In the genomic region with DNA sequence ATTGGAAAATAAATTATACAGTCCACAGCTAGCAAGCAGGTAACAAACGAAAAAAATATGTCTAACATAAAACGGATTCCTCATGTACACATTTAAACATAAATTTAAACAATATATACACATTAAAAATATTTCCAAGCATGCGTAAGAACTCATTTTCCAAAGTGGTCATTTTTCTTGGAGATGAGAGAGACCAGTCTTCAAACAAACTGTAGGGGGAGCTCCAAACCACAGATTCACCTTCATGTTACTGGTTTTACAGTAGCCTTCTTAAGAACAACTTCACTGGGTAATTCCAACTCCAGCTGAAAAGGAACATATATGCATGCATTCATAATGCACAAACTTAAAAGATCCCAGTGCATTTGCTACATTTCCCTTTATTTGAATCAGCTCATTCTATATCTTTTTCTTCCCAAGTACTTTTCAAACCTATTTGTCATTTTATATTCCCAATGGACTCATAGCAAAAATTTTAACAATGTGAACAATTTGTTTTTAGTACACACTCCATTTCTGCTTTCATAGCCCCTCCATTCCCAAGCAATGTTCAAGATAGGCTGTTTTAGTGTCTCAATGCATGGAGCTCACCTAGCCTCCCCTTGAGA, we compare ENCODE assay signal across 8 cellular contexts. TPM values are rescaled to one million over a fixed set of nuclear protein-coding genes. Genes with fewer than 3 reads are reported as not detected.
DNase-seq lines count a peak whose midpoint lies in the region; ATAC-seq and TF ChIP-seq lines count a peak whose summit lies in the region.

No MANE protein-coding gene starts in this region.

- intact Hi-C loops in aorta (cut with DNase I) = loop anchor here in 1 of 2 donors (10.0 kb wide), 3 partner anchors 321 to 511 kb away; a partner anchor contains a TSS

- no peak overlapping the region for H2BK15ac ChIP-seq in neuronal stem cell (ENCODE audit: low read length)

- H3K9ac ChIP-seq in SK-N-MC (ENCODE audit: insufficient read length) (no peak overlapping the region), neuronal stem cell (ENCODE audit: low read depth, low read length, poor library complexity) (no peak overlapping the region)

- H2AK5ac ChIP-seq in neuronal stem cell (ENCODE audit: low read depth, low read length) = no peak overlapping the region

- no peak for ATAC-seq in HG03135 (IDR thresholded peaks at IDR 0.05; ENCODE audit: unreplicated experiment)
- ATAC-seq in aorta (ENCODE audit: low FRiP score) = no peak

- H3K14ac ChIP-seq in neuronal stem cell (ENCODE audit: low read length) = no peak overlapping the region

- WGBS in neuronal stem cell (ENCODE audit: extremely low coverage in 2 of 2, insufficient read length in 2 of 2, insufficient replicate concordance in 1 of 2), 2 donors = 100% methylated on average over 2 of the region's 3 CpGs; no CpG with 5 or more reads in 1 of the 2 donors
- 3 to 5% methylated on average over 3 of the region's 3 CpGs for WGBS in aorta, 2 donors

- no peak overlapping the region for H2BK120ac ChIP-seq in neuronal stem cell (ENCODE audit: low read depth, low read length)

- H3K4me1 ChIP-seq in neuronal stem cell (ENCODE audit: control insufficient read depth in 2 of 2, insufficient read depth in 1 of 2, low read depth in 1 of 2, low read length in 2 of 2) (no peaks in the 10 kb centered on the region), aorta (ENCODE audit: control insufficient read depth in 1 of 2, insufficient read depth in 2 of 2, low read length in 2 of 2) (no peaks in the 10 kb centered on the region)

- H3K79me1 ChIP-seq in neuronal stem cell (ENCODE audit: low read depth, low read length) = no peaks in the 10 kb centered on the region

- H4K91ac ChIP-seq in neuronal stem cell (ENCODE audit: low read depth, low read length, poor library complexity) = no peak overlapping the region

- no peak overlapping the region for H2BK12ac ChIP-seq in neuronal stem cell (ENCODE audit: low read length)

- no peaks in the 10 kb centered on the region for H3K9me3 ChIP-seq in SK-N-MC (ENCODE audit: low read depth, low read length)
- H3K9me3 ChIP-seq in neuronal stem cell (replicated peaks in 1 of 2; ENCODE audit: control insufficient read depth in 2 of 2, insufficient read depth in 1 of 2, low read depth in 1 of 2, low read length in 2 of 2) = peaks cover 0 to 2% of the 10 kb centered on the region in 2 donors
- H3K9me3 ChIP-seq in aorta (ENCODE audit: control insufficient read depth, low read length) = no peaks in the 10 kb centered on the region

- H3K27me3 ChIP-seq in neuronal stem cell (ENCODE audit: control insufficient read depth in 3 of 3, insufficient read depth in 3 of 3, low read depth in 1 of 3, low read length in 3 of 3) = peaks cover 0 to 19% (median 3%) of the 10 kb centered on the region in 3 experiments
- no peaks in the 10 kb centered on the region for H3K27me3 ChIP-seq in aorta (ENCODE audit: control insufficient read depth in 1 of 2, insufficient read depth in 2 of 2, low read length in 1 of 2)

- no peak overlapping the region for H3K27ac ChIP-seq in SK-N-MC
- no peak overlapping the region for H3K27ac ChIP-seq in neuronal stem cell (replicated peaks; ENCODE audit: low read length)
- no peak overlapping the region for H3K27ac ChIP-seq in aorta (ENCODE audit: low read depth in 1 of 2, low read length in 2 of 2)

- no peak overlapping the region for H3K4me2 ChIP-seq in neuronal stem cell (ENCODE audit: insufficient read depth, low read length, poor library complexity, severe bottlenecking)

- TF ChIP-seq CTCF in epithelial cell of proximal tubule (conservative IDR thresholded peaks at IDR 0.05; ENCODE audit: low read depth, low read length) = peak; percentile 93

- H3K4ac ChIP-seq in neuronal stem cell (ENCODE audit: low read length) = no peak overlapping the region

- H2AFZ ChIP-seq in neuronal stem cell (ENCODE audit: low read length) = no peak overlapping the region

- no peak overlapping the region for H3K18ac ChIP-seq in neuronal stem cell (ENCODE audit: low read length)

- H3K23ac ChIP-seq in neuronal stem cell (ENCODE audit: low read depth, low read length, poor library complexity) = no peak overlapping the region

- H3K4me3 ChIP-seq in SK-N-MC (no peak overlapping the region), epithelial cell of proximal tubule (ENCODE audit: low read depth, low read length) (no peak overlapping the region), neuronal stem cell (ENCODE audit: low read length in 2 of 2) (no peak overlapping the region), aorta (ENCODE audit: low read length in 2 of 2) (no peak overlapping the region)

- H3K36me3 ChIP-seq in SK-N-MC (ENCODE audit: insufficient read depth, low read length) (no peaks in the 10 kb centered on the region), neuronal stem cell (replicated peaks in 1 of 2; ENCODE audit: control insufficient read depth in 2 of 2, insufficient read depth in 2 of 2, low read length in 2 of 2) (no peaks in the 10 kb centered on the region), aorta (ENCODE audit: control insufficient read depth in 1 of 2, insufficient read depth in 2 of 2, low read length in 1 of 2) (no peaks in the 10 kb centered on the region)

- peak; percentile 79 for DNase-seq in A172 (ENCODE audit: low spot score)
- DNase-seq in GDM1 (lab: John Stamatoyannopoulos, UW) = peak; percentile 47
- peak; percentile 42 for DNase-seq in NCI-H1417 treated with DMSO at 0.1 percent for 48 hours (lab: John Stamatoyannopoulos, UW)
- peak; percentile 87 for DNase-seq in SK-N-MC (ENCODE audit: low read depth, low spot score)
- DNase-seq in epithelial cell of proximal tubule (ENCODE audit: low read depth) = no peak
- DNase-seq in neuronal stem cell (ENCODE audit: low spot score) = peak; percentile 47
- DNase-seq in aorta = no peak

- no peak overlapping the region for H4K8ac ChIP-seq in neuronal stem cell (ENCODE audit: low read depth, low read length)

- no peak overlapping the region for H2BK5ac ChIP-seq in neuronal stem cell (ENCODE audit: low read length)

RNA-seq across cellular contexts. Expression of a gene that starts 4.7 kb away (rescaled TPM):
- total RNA-seq in A172 (2014; rRNA removed; shearing (Covaris generic)) = 8.0 and 9.4 TPM in 2 replicates
- total RNA-seq in epithelial cell of proximal tubule (34.9 and 37.5 TPM in 2 replicates), aorta (10 to 100 TPM; 32.4 to 33.2 TPM)
- polyA plus RNA-seq in neuronal stem cell (2013, experiment 1 of 2) = 53.2 TPM
- 52.9 TPM for polyA plus RNA-seq in neuronal stem cell (2013, experiment 2 of 2)
- polyA plus RNA-seq in aorta = 10 to 100 TPM; 32.3 to 43.5 TPM

RNA-seq across cellular contexts. Expression of a gene that starts 40.0 kb away (rescaled TPM):
- total RNA-seq in A172 (2014; rRNA removed; shearing (Covaris generic)) = not detected in 2 replicates
- total RNA-seq in epithelial cell of proximal tubule (not detected in 2 replicates), aorta (not detected)
- polyA plus RNA-seq in neuronal stem cell (2013, experiment 1 of 2) = 0.03 TPM
- polyA plus RNA-seq in neuronal stem cell (2013, experiment 2 of 2) = 0.01 TPM
- not detected for polyA plus RNA-seq in aorta

RNA-seq across cellular contexts. Expression of a gene that starts 44.1 kb away (rescaled TPM):
- total RNA-seq in A172 (2014; rRNA removed; shearing (Covaris generic)) = 41.0 and 43.7 TPM in 2 replicates
- 20.9 and 29.2 TPM in 2 replicates for total RNA-seq in epithelial cell of proximal tubule
- polyA plus RNA-seq in neuronal stem cell (2013, experiment 1 of 2) = 21.1 TPM
- 22.7 TPM for polyA plus RNA-seq in neuronal stem cell (2013, experiment 2 of 2)
- total RNA-seq in aorta = 10 to 100 TPM; 22.1 to 27.6 TPM
- 10 to 100 TPM; 16.5 to 17.8 TPM for polyA plus RNA-seq in aorta

Comparison
In these comparisons a context has a peak if more than half of its experiments do, and no peak if none do; other contexts are left out.
1. DNase-seq: peak in A172 (single experiment), GDM1 (single experiment), NCI-H1417 treated with DMSO at 0.1 percent for 48 hours (single experiment), SK-N-MC (single experiment) and neuronal stem cell (single experiment); none in epithelial cell of proximal tubule (single experiment) and aorta (0 of 2).